In the genomic region with DNA sequence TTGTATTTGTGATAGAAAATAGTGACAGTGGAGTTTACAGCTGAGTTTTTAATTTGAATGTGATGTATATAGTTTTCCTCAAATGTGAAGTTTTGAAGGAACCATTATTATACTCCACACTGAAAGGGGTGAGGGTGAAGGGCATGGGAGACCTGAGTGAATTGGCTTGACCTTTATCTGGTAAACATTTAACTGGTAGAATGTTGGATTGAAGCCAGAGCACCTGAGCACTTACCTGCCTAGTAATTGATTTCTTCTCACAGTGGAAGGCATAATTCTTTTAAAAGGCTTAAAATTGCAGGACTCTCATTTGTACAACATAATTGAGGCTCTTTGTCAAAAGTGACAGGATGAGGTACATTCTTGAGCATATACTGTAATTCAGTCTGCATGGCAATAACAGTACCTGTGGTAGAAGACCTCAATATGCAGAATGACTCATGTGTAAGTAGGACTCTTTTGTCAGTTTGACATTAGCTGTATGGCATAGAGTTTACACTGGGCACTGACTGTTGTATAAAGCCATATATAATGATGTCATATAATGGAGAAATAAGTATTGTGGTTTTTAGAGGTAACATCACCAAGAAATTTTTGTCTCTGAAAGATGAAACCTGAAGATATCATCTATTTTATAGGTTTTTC, we compare ENCODE assay signal across 9 cellular contexts.
DNase-seq lines count a peak whose midpoint lies in the region; ATAC-seq and TF ChIP-seq lines count a peak whose summit lies in the region.
"Had no signal": no experiment of that assay in that cellular context is flagged by ENCODE, and none has a peak within 500 bp of the region (broad histone marks: within the 10 kb centered on the region; RNA-seq: fewer than 3 reads in every experiment).

No MANE protein-coding gene starts in this region.

- H3K9ac ChIP-seq in neural cell (ENCODE audit: low read length) (peak overlapping the region; percentile 33), smooth muscle cell (ENCODE audit: low read depth) (no peak overlapping the region)

- H3K36me3 ChIP-seq in neural cell (ENCODE audit: insufficient read depth, low read length) (no peaks in the 10 kb centered on the region), smooth muscle cell (ENCODE audit: low read depth) (no peaks in the 10 kb centered on the region)

- no peak for DNase-seq in activated CD4-positive, CD25-positive, alpha-beta regulatory T cell (lab: John Stamatoyannopoulos, UW)
- peak; percentile 87 for DNase-seq in NCI-H1436 treated with DMSO at 0.1 percent for 48 hours (lab: John Stamatoyannopoulos, UW)
- DNase-seq in foreskin fibroblast: no peak
- DNase-seq in GM19240 (ENCODE audit: insufficient read length, low spot score): no peak
- DNase-seq in smooth muscle cell (lab: John Stamatoyannopoulos, UW; ENCODE audit: unreplicated experiment): no peak
- DNase-seq: NCI-H446 treated with DMSO at 0.1 percent for 48 hours had no signal

- peak; percentile 98 for TF ChIP-seq EP300 in neural cell (conservative IDR thresholded peaks at IDR 0.05; ENCODE audit: poor library complexity, severe bottlenecking)

- H3K4me2 ChIP-seq in neural cell (ENCODE audit: low read length) (peak overlapping the region; percentile 13), smooth muscle cell (no peak overlapping the region)

- H3F3A ChIP-seq in neural cell (ENCODE audit: insufficient read depth, low read length, poor library complexity, severe bottlenecking): peaks cover 4% of the 10 kb centered on the region
- H3F3A ChIP-seq in smooth muscle cell (ENCODE audit: low read depth): no peaks in the 10 kb centered on the region

- TF ChIP-seq CTCF in neural cell (IDR thresholded peaks at IDR 0.05; ENCODE audit: poor library complexity, severe bottlenecking): no peak
- TF ChIP-seq CTCF in foreskin fibroblast (IDR thresholded peaks at IDR 0.05; ENCODE audit: low read depth, low read length): no peak
- no peak for TF ChIP-seq CTCF in smooth muscle cell (IDR thresholded peaks at IDR 0.05; ENCODE audit: borderline replicate concordance, insufficient read depth, poor library complexity, severe bottlenecking)

- peak; percentile 39 for TF ChIP-seq RAD21 in neural cell (conservative IDR thresholded peaks at IDR 0.05)

- H3K27me3 ChIP-seq in neural cell (ENCODE audit: insufficient read depth, low read depth, low read length) (no peaks in the 10 kb centered on the region), smooth muscle cell (ENCODE audit: low read depth) (no peaks in the 10 kb centered on the region)

- H3K9me3 ChIP-seq in neural cell (ENCODE audit: low read length) (no peaks in the 10 kb centered on the region), smooth muscle cell (replicated peaks; ENCODE audit: low read depth) (no peaks in the 10 kb centered on the region)

- no peaks in the 10 kb centered on the region for H3K79me2 ChIP-seq in neural cell (replicated peaks; ENCODE audit: insufficient read depth, low read length)
- no peaks in the 10 kb centered on the region for H3K79me2 ChIP-seq in smooth muscle cell (ENCODE audit: low read depth)

- H3K4me3 ChIP-seq in neural cell (ENCODE audit: low read length) (no peak overlapping the region), foreskin fibroblast (ENCODE audit: low read depth in 1 of 2, low read length in 2 of 2) (no peak overlapping the region), smooth muscle cell (no peak overlapping the region)

- H4K20me1 ChIP-seq in neural cell (ENCODE audit: insufficient read depth) (no peaks in the 10 kb centered on the region), smooth muscle cell (ENCODE audit: low read depth) (no peaks in the 10 kb centered on the region)

- peak; percentile 90 to 95 for ATAC-seq in activated CD4-positive, CD25-positive, alpha-beta regulatory T cell treated with anti-CD3 and anti-CD28 coated beads, Interleukin-2, amount 50 U/mL, for 24 hours
- peak; percentile 71 for ATAC-seq in HG02884 (IDR thresholded peaks at IDR 0.05; ENCODE audit: unreplicated experiment)

- no peaks in the 10 kb centered on the region for H3K9me2 ChIP-seq in neural cell (ENCODE audit: insufficient read depth, low read length)

- H2AFZ ChIP-seq in neural cell (ENCODE audit: low read depth, low read length): no peak overlapping the region
- no peak overlapping the region for H2AFZ ChIP-seq in smooth muscle cell (ENCODE audit: low read depth)

- H3K27ac ChIP-seq in neural cell (ENCODE audit: low read length): peak overlapping the region; percentile 84
- H3K27ac ChIP-seq in smooth muscle cell (ENCODE audit: low read depth): no peak overlapping the region

- no peaks in the 10 kb centered on the region for H3K4me1 ChIP-seq in smooth muscle cell (ENCODE audit: low read depth)

TF ChIP-seq in neural cell, 6 proteins besides CTCF, POLR2A, EP300 and RAD21:
- TF ChIP-seq POLR2AphosphoS5 (IDR thresholded peaks at IDR 0.05) (peak; percentile 96), MXI1 (conservative IDR thresholded peaks at IDR 0.05; ENCODE audit: poor library complexity, severe bottlenecking) (no peak), SMC3 (conservative IDR thresholded peaks at IDR 0.05; ENCODE audit: poor library complexity) (no peak), REST (IDR thresholded peaks at IDR 0.05; ENCODE audit: borderline replicate concordance) (peak; percentile 39)
TF ChIP-seq in neural cell: peak in this region for 2.
